Comparison of ENCODE assay signal across 11 cellular contexts in genomic region chr2:174617713-174618112, GRCh38. TPM values are rescaled to one million over a fixed set of nuclear protein-coding genes. Genes with fewer than 3 reads are reported as not detected.
DNase-seq lines count a peak whose midpoint lies in the region; ATAC-seq, FAIRE-seq and TF ChIP-seq lines count a peak whose summit lies in the region.
"Had no signal": no experiment of that assay in that cellular context is flagged by ENCODE, and none has a peak within 500 bp of the region (broad histone marks: within the 10 kb centered on the region; RNA-seq: fewer than 3 reads in every experiment).

No MANE protein-coding gene starts in this region.

- POLR2A ChIA-PET in CD4-positive, alpha-beta T cell (lab: Charles Lee): interaction anchor here (1.0 to 12.5 kb wide), 7 partner anchors 9 to 49 kb away, joined by 3 to 106 read pairs (median 3); partner anchors contain the start of gene WIPF1

- peak; percentile 44 for ATAC-seq in CD4-positive, alpha-beta T cell (ENCODE audit: poor library complexity)
- ATAC-seq in pancreas (no peak), GM19328 (IDR thresholded peaks at IDR 0.05; ENCODE audit: unreplicated experiment) (no peak), GM18868 (IDR thresholded peaks at IDR 0.05; ENCODE audit: unreplicated experiment) (no peak)

- no peak for TF ChIP-seq POLR2A in breast epithelium (IDR thresholded peaks at IDR 0.05)
- TF ChIP-seq POLR2A in sigmoid colon (IDR thresholded peaks at IDR 0.05): no peak

- no peaks in the 10 kb centered on the region for H3K9me3 Mint-ChIP-seq in CD4-positive, alpha-beta T cell
- H3K9me3 Mint-ChIP-seq in IgD-negative memory B cell: peaks cover 0 to 2% (median 0%) of the 10 kb centered on the region in 3 donors

- no peaks in the 10 kb centered on the region for H3K27me3 ChIP-seq in CD4-positive, alpha-beta T cell (ENCODE audit: control insufficient read depth, insufficient read depth, low read length)
- no peaks in the 10 kb centered on the region for H3K27me3 ChIP-seq in breast epithelium
- H3K27me3 ChIP-seq in sigmoid colon: no peaks in the 10 kb centered on the region
- H3K27me3 ChIP-seq in pancreas: no peaks in the 10 kb centered on the region

- H3K4me3 ChIP-seq in breast epithelium (no peak overlapping the region), sigmoid colon (no peak overlapping the region), pancreas (no peak overlapping the region)
- H3K4me3 ChIP-seq: prostate gland had no signal

- H3K4me1 ChIP-seq in breast epithelium (no peaks in the 10 kb centered on the region), sigmoid colon (peaks cover 0 to 49% (median 41%) of the 10 kb centered on the region in 4 donors), pancreas (peaks cover 20 to 27% (median 24%) of the 10 kb centered on the region in 3 donors)
- H3K4me1 ChIP-seq: prostate gland had no signal

- TF ChIP-seq EP300 in sigmoid colon (IDR thresholded peaks at IDR 0.05): no peak

- CTCF ChIA-PET in CD4-positive, alpha-beta T cell (lab: Charles Lee): interaction anchor here (0.8 to 1.3 kb wide), 3 partner anchors 11 to 60 kb away, joined by 3 read pairs; no protein-coding TSS in a partner anchor

- TF ChIP-seq CTCF in CD4-positive, alpha-beta T cell (IDR thresholded peaks at IDR 0.05): no peak
- TF ChIP-seq CTCF in breast epithelium (IDR thresholded peaks at IDR 0.05): no peak
- no peak for TF ChIP-seq CTCF in sigmoid colon (IDR thresholded peaks at IDR 0.05)
- no peak for TF ChIP-seq CTCF in pancreas (IDR thresholded peaks at IDR 0.05)

- H3K9me3 ChIP-seq in CD4-positive, alpha-beta T cell (ENCODE audit: control insufficient read depth, low read length): no peaks in the 10 kb centered on the region
- H3K9me3 ChIP-seq in breast epithelium: no peaks in the 10 kb centered on the region
- H3K9me3 ChIP-seq in sigmoid colon: no peaks in the 10 kb centered on the region
- H3K9me3 ChIP-seq in pancreas: no peaks in the 10 kb centered on the region
- H3K9me3 ChIP-seq: prostate gland had no signal

- H3K36me3 ChIP-seq in breast epithelium (no peaks in the 10 kb centered on the region), sigmoid colon (peaks cover 0 to 5% (median 0%) of the 10 kb centered on the region in 4 donors), pancreas (no peaks in the 10 kb centered on the region)
- H3K36me3 ChIP-seq: prostate gland had no signal

- H3K27ac ChIP-seq in CD4-positive, alpha-beta T cell (ENCODE audit: low read depth, low read length): no peak overlapping the region
- peak overlapping the region; percentile 31 to 59 for H3K27ac ChIP-seq in breast epithelium
- H3K27ac ChIP-seq in sigmoid colon: peak overlapping the region in 3 of 4 donors; percentile 2 to 41 (median 7)
- no peak overlapping the region for H3K27ac ChIP-seq in pancreas
- H3K27ac ChIP-seq: KMS-11, prostate gland had no signal

- H3K4me3 Mint-ChIP-seq in CD4-positive, alpha-beta T cell: peak overlapping the region; percentile 76
- H3K4me3 Mint-ChIP-seq in IgD-negative memory B cell: peak overlapping the region in 1 of 4 donors; percentile 75

- peaks cover 91% of the 10 kb centered on the region for H3K4me1 Mint-ChIP-seq in CD4-positive, alpha-beta T cell (ENCODE audit: low read depth)
- H3K4me1 Mint-ChIP-seq in IgD-negative memory B cell: peaks cover 60 to 65% (median 60%) of the 10 kb centered on the region in 3 donors

- no peaks in the 10 kb centered on the region for H3K27me3 Mint-ChIP-seq in CD4-positive, alpha-beta T cell
- H3K27me3 Mint-ChIP-seq in IgD-negative memory B cell: no peaks in the 10 kb centered on the region

- peaks cover 68% of the 10 kb centered on the region for H3K36me3 Mint-ChIP-seq in CD4-positive, alpha-beta T cell (ENCODE audit: low read depth)
- H3K36me3 Mint-ChIP-seq in IgD-negative memory B cell: peaks cover under 1% of the 10 kb centered on the region

- intact Hi-C loops in CD4-positive, alpha-beta T cell (cut with DNase I, micrococcal nuclease): loop anchor here in 1 of 2 experiments (2.0 to 5.0 kb wide), 2 partner anchors 15 to 40 kb away; no protein-coding TSS in a partner anchor
- intact Hi-C loops in breast epithelium (cut with DNase I; ENCODE audit: low total_unique reads): no loop called here
- intact Hi-C loops in sigmoid colon (cut with DNase I): no loop called here
- intact Hi-C loops in pancreas (cut with DNase I): no loop called here

- peak overlapping the region; percentile 86 for H3K27ac Mint-ChIP-seq in CD4-positive, alpha-beta T cell
- peak overlapping the region; percentile 0 to 85 (median 74) for H3K27ac Mint-ChIP-seq in IgD-negative memory B cell

- WGBS in sigmoid colon, 2 donors: 40 to 43% methylated on average over 3 of the region's 3 CpGs
- 83 to 95% methylated on average over 3 of the region's 3 CpGs for WGBS in pancreas, 2 donors

- no peak for FAIRE-seq in pancreas (lab: Jason Lieb, UNC)

- no peak for DNase-seq in CD4-positive, alpha-beta T cell
- DNase-seq in breast epithelium (ENCODE audit: low spot score in 2 of 2) (no peak), sigmoid colon (no peak), pancreas (no peak)
- DNase-seq: cortex of kidney; stimulated activated CD4-positive, alpha-beta T cell treated with anti-CD3 and anti-CD28 coated beads, Interleukin-4, amount 100 ng/mL, for 4 hours had no signal

RNA-seq across cellular contexts. Expression of gene WIPF1, which starts 20.1 kb away (rescaled TPM):
- 100 to 1,000 TPM; 237 to 264 TPM for total RNA-seq in CD4-positive, alpha-beta T cell
- polyA plus RNA-seq in IgD-negative memory B cell: 120 TPM
- 10 to 100 TPM; 17.6 to 43.2 (median 24.9) TPM for total RNA-seq in breast epithelium
- total RNA-seq in sigmoid colon: 10 to 100 TPM; 26.3 to 51.0 (median 40.6) TPM
- 10 to 100 TPM in 2 of 3 donors, 1 to 10 TPM in 1; 9.0 to 46.8 (median 11.8) TPM for polyA plus RNA-seq in sigmoid colon
- total RNA-seq in pancreas: 10 to 100 TPM in 3 of 6 donors, 1 to 10 TPM in 3; 5.2 to 26.8 (median 9.0) TPM
- polyA plus RNA-seq in pancreas: 1 to 10 TPM; 4.7 to 6.2 TPM

Comparison
In these comparisons a context has a peak if more than half of its experiments do, and no peak if none do; other contexts are left out.
1. H3K27ac ChIP-seq: peak in breast epithelium (2 of 2) and sigmoid colon (3 of 4); none in CD4-positive, alpha-beta T cell (single experiment) and pancreas (0 of 4).
2. RNA of gene WIPF1, which starts 20.1 kb away (total RNA-seq): 237 to 264 TPM in CD4-positive, alpha-beta T cell; 26.3 to 51.0 TPM in sigmoid colon, 17.6 to 43.2 TPM in breast epithelium and 5.2 to 26.8 TPM in pancreas; every median in the first group is over 4 times any median in the second.